ENCODE assay signal across 8 cellular contexts in genomic region chrX:15761564-15762191, GRCh38. TPM values are rescaled to one million over a fixed set of nuclear protein-coding genes. Genes with fewer than 3 reads are reported as not detected.
DNase-seq lines count a peak whose midpoint lies in the region; ATAC-seq and TF ChIP-seq lines count a peak whose summit lies in the region.

No MANE protein-coding gene starts in this region.

- H3K36me3 ChIP-seq in right lobe of liver: no peaks in the 10 kb centered on the region
- no peaks in the 10 kb centered on the region for H3K36me3 ChIP-seq in uterus

- TF ChIP-seq POLR2A in right lobe of liver (IDR thresholded peaks at IDR 0.05): no peak
- TF ChIP-seq POLR2A in uterus (IDR thresholded peaks at IDR 0.05): no peak

- in situ Hi-C loops in T47D (cut with HindIII; ENCODE audit: low pct_unique_long_range_greater_than_20kb, low sequenced_read_pairs): no loop called here

- H3K27me3 ChIP-seq in right lobe of liver (no peaks in the 10 kb centered on the region), uterus (no peaks in the 10 kb centered on the region)

- 80% methylated on average over 6 of the region's 8 CpGs for WGBS in right lobe of liver (ENCODE audit: insufficient coverage, low coverage, low lambda C conversion rate, missing lambda C conversion rate)

- no peaks in the 10 kb centered on the region for H3K9me3 ChIP-seq in right lobe of liver
- no peaks in the 10 kb centered on the region for H3K9me3 ChIP-seq in uterus

- H3K4me3 ChIP-seq in right lobe of liver: no peak overlapping the region
- no peak overlapping the region for H3K4me3 ChIP-seq in uterus

- H3K27ac ChIP-seq in right lobe of liver (no peak overlapping the region), uterus (no peak overlapping the region)

- intact Hi-C loops in right lobe of liver (cut with DNase I): no loop called here
- intact Hi-C loops in uterus (cut with DNase I; ENCODE audit: low total_unique reads): no loop called here

- ATAC-seq in GM21529 (IDR thresholded peaks at IDR 0.05; ENCODE audit: unreplicated experiment) (peak; percentile 75), right lobe of liver (peak; percentile 65 to 82 (median 78))

- TF ChIP-seq CTCF in right lobe of liver (IDR thresholded peaks at IDR 0.05) (peak; percentile 55 to 82 (median 76)), uterus (IDR thresholded peaks at IDR 0.05) (peak; percentile 44 to 53 (median 50))

- H3K4me1 ChIP-seq in right lobe of liver: no peaks in the 10 kb centered on the region
- H3K4me1 ChIP-seq in uterus: no peaks in the 10 kb centered on the region

- DNase-seq in NCI-H146 (lab: John Stamatoyannopoulos, UW): peak; percentile 26
- DNase-seq in NCI-H146 treated with DMSO at 0.1 percent for 48 hours (lab: John Stamatoyannopoulos, UW; ENCODE audit: unreplicated experiment): no peak
- peak; percentile 47 for DNase-seq in OCI-M1 (lab: John Stamatoyannopoulos, UW)
- DNase-seq in T47D (ENCODE audit: low read depth in 1 of 2, low spot score in 1 of 2): peak; percentile 16 to 51
- no peak for DNase-seq in right lobe of liver
- DNase-seq in uterus: no peak
- DNase-seq in SHP77 (lab: John Stamatoyannopoulos, UW): no peak

RNA-seq across cellular contexts. Expression of gene CA5B, which starts 23.6 kb away (rescaled TPM):
- total RNA-seq in right lobe of liver (1 to 10 TPM; 1.5 to 4.3 (median 2.8) TPM), uterus (10 to 100 TPM in 2 of 4 donors, 1 to 10 TPM in 2; 2.6 to 35.8 (median 15.0) TPM)

RNA-seq across cellular contexts. Expression of gene ZRSR2, which starts 28.6 kb away (rescaled TPM):
- total RNA-seq in right lobe of liver: 1 to 10 TPM in 5 of 6 experiments, under 1 TPM in 1; 0.81 to 3.6 (median 3.2) TPM
- 10 to 100 TPM in 2 of 4 donors, 1 to 10 TPM in 2; 1.8 to 28.2 (median 11.6) TPM for total RNA-seq in uterus

Comparison
In these comparisons a context has a peak if more than half of its experiments do, and no peak if none do; other contexts are left out.
1. DNase-seq: peak in NCI-H146 (single experiment), OCI-M1 (single experiment) and T47D (2 of 2); none in NCI-H146 treated with DMSO at 0.1 percent for 48 hours (single experiment), right lobe of liver (0 of 3), uterus (0 of 2) and SHP77 (0 of 2).